ENCODE assay signal across 10 cellular contexts in the genomic region with DNA sequence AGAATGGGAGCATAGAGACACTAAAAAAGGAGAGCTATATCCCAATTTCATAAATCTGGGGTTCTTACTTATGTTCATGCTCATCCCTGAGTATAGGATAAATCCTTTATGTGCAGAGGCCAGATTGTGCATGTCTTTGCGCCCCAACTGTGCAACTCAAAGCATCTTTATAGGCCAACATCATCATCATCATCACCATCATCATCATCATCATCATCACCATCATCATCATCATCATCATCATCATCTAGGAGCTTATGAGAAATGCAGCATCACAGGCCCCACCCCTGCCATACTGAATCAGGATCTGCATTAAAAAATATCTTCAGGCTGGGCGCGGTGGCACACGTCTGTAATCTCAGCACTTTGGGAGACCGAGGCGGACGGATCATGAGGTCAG. TPM values are rescaled to one million over a fixed set of nuclear protein-coding genes. Genes with fewer than 3 reads are reported as not detected.
"Had no signal": no experiment of that assay in that cellular context is flagged by ENCODE, and none has a peak within 500 bp of the region (broad histone marks: within the 10 kb centered on the region; RNA-seq: fewer than 3 reads in every experiment).

No MANE protein-coding gene starts in this region.

- H3K36me3 ChIP-seq: HAP-1 had no signal

- H3K4me1 ChIP-seq: HAP-1 had no signal

- H3K9me3 ChIP-seq: HAP-1 had no signal

- H3K4me3 ChIP-seq: GM23248, HAP-1, K562 had no signal

- ATAC-seq: HCT116, K562 had no signal

- H3K27ac ChIP-seq: GM23248 had no signal

- DNase-seq: GM23248, GOT3, H7, IMR-90, KG1 had no signal

- FAIRE-seq: K562 had no signal

RNA-seq across cellular contexts. Expression of a gene that starts 45.5 kb away (rescaled TPM):
- total RNA-seq: GM23248, H4, HT1080, IMR-90, K562 had no signal
